Comparison of ENCODE assay signal across 1 cellular context in the genomic region with DNA sequence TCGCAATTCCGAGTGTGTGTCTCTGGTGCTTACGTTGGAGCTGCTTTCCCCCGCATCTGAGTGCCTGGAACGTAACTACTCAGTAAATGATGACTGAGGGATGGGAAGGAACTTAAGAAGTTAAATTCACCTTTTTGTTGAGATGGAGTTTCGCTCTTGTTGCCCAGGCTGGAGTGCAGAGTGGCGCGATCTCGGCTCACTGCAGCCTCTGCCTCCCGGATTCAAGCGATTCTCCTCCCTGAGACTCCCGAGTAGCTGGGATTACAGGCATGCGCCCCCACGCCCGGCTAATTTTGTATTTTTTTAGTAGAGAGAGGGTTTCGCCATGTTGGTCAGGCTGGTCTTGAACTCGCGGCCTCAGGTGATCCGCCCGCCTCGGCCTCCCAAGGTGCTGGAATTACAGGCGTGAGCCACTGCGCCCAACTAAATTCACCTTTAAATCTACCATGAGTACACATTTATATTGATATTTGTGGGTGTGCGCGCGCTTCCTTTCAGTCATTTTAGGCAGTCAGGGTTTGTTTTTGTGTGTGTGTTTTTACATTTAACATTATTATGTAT.
TF ChIP-seq lines count a peak whose summit lies in the region.

No MANE protein-coding gene starts in this region.

TF ChIP-seq in A549, 52 proteins besides CTCF, POLR2A, EP300 and RAD21 (continued from another document):
- no peak for TF ChIP-seq ZFP36 (IDR thresholded peaks at IDR 0.05; ENCODE audit: borderline replicate concordance, partially characterized antibody)
- no peak for TF ChIP-seq BHLHE40 (IDR thresholded peaks at IDR 0.05; ENCODE audit: low read depth, low read length)
- no peak for TF ChIP-seq JUNB (IDR thresholded peaks at IDR 0.05)
- no peak for TF ChIP-seq HOXA7 (CRISPR knock-in tag; IDR thresholded peaks at IDR 0.05)
